In genomic region chr12:51874013-51874412, GRCh38 we compare ENCODE assay signal across 1 cellular context.
TF ChIP-seq lines count a peak whose summit lies in the region.

No MANE protein-coding gene starts in this region.

TF ChIP-seq in IMR-90, 13 proteins besides CTCF, POLR2A, EP300 and RAD21:
- TF ChIP-seq MAZ (IDR thresholded peaks at IDR 0.05; ENCODE audit: borderline replicate concordance, low read depth, low read length), result no peak
- no peak for TF ChIP-seq RFX5 (IDR thresholded peaks at IDR 0.05; ENCODE audit: low read depth, low read length)
- no peak for TF ChIP-seq SMC3 (IDR thresholded peaks at IDR 0.05; ENCODE audit: low read depth, low read length)
- TF ChIP-seq MXI1 (IDR thresholded peaks at IDR 0.05; ENCODE audit: borderline replicate concordance, low read depth, low read length), result no peak
- TF ChIP-seq MAFK (IDR thresholded peaks at IDR 0.05; ENCODE audit: low read depth, low read length), result no peak
- TF ChIP-seq NFE2L2 (IDR thresholded peaks at IDR 0.05; ENCODE audit: low read depth, low read length), result no peak
- no peak for TF ChIP-seq ELK1 (IDR thresholded peaks at IDR 0.05; ENCODE audit: borderline replicate concordance, low read depth, low read length)
- TF ChIP-seq BHLHE40 (IDR thresholded peaks at IDR 0.05; ENCODE audit: low read depth, low read length), result no peak
- TF ChIP-seq FOS (IDR thresholded peaks at IDR 0.05; ENCODE audit: low read depth, low read length), result no peak
- no peak for TF ChIP-seq CHD1 (IDR thresholded peaks at IDR 0.05; ENCODE audit: low read depth, low read length)
- no peak for TF ChIP-seq CEBPB (IDR thresholded peaks at IDR 0.05; ENCODE audit: low read depth, low read length)
- TF ChIP-seq RCOR1 (IDR thresholded peaks at IDR 0.05; ENCODE audit: insufficient replicate concordance, low read length), result no peak
- TF ChIP-seq USF2 (IDR thresholded peaks at IDR 0.05; ENCODE audit: low read depth, low read length), result no peak
